Comparison of ENCODE assay signal across 8 cellular contexts in genomic region chrX:53093748-53094583, GRCh38. TPM values are rescaled to one million over a fixed set of nuclear protein-coding genes. Genes with fewer than 3 reads are reported as not detected.
DNase-seq lines count a peak whose midpoint lies in the region; ATAC-seq, FAIRE-seq and TF ChIP-seq lines count a peak whose summit lies in the region.

TSS of gene KANTR (plus strand) at chrX:53094142. CDS start at chrX:53124273, 30,131 bp downstream.

- FAIRE-seq in endothelial cell of umbilical vein (lab: Jason Lieb, UNC) = peak; percentile 95

- H3K4me1 ChIP-seq in HUES6 (ENCODE audit: control insufficient read depth, insufficient read depth, low read length) (no peaks in the 10 kb centered on the region), OCI-LY1 (ENCODE audit: insufficient read depth, low read length, severe bottlenecking) (peaks cover 21% of the 10 kb centered on the region), endothelial cell of umbilical vein (ENCODE audit: control insufficient read depth, extremely low read depth, insufficient read depth, low read length) (peaks cover 12% of the 10 kb centered on the region)

- H3K27ac Mint-ChIP-seq in Calu3 (ENCODE audit: unreplicated experiment) = peak within 1 kb of the TSS; percentile 89
- H3K27ac Mint-ChIP-seq in mesothelial cell of epicardium = peak within 1 kb of the TSS; percentile 90

- peak within 1 kb of the TSS; percentile 95 for H3K4me3 ChIP-seq in HUES6 (ENCODE audit: low read depth, low read length)
- H3K4me3 ChIP-seq in OCI-LY1 (ENCODE audit: low read depth, low read length, poor library complexity, severe bottlenecking) = peak within 1 kb of the TSS; percentile 87
- peak within 1 kb of the TSS; percentile 2 to 72 (median 70) for H3K4me3 ChIP-seq in endothelial cell of umbilical vein (replicated peaks in 1 of 3; ENCODE audit: insufficient read depth in 1 of 3, low read depth in 1 of 3, low read length in 3 of 3)

- BruUV-seq in Calu3 (replicated peaks; lab: Mats Ljungman, UMichigan) (no TSS peak), endothelial cell of umbilical vein (replicated peaks; lab: Mats Ljungman, UMichigan) (no TSS peak)

- TF ChIP-seq CTCF in Calu3 (IDR thresholded peaks at IDR 0.05; ENCODE audit: unreplicated experiment) = no peak
- no peak for TF ChIP-seq CTCF in OCI-LY1 (IDR thresholded peaks at IDR 0.05; ENCODE audit: low read length)
- TF ChIP-seq CTCF in endothelial cell of umbilical vein (IDR thresholded peaks at IDR 0.05; ENCODE audit: extremely low read depth in 1 of 2, insufficient read depth in 1 of 2, low read depth in 1 of 2, low read length in 2 of 2) = peak in 1 of 2 donors; percentile 9
- no peak for TF ChIP-seq CTCF in mesothelial cell of epicardium (IDR thresholded peaks at IDR 0.05; ENCODE audit: unreplicated experiment)

- DNase-seq in Calu3 (peak; percentile 89), activated T-cell treated with anti-CD3 and anti-CD28 coated beads for 1 hour (ENCODE audit: low read depth) (peak; percentile 57), endothelial cell of umbilical vein (ENCODE audit: low read depth, low spot score) (peak; percentile 95), mesothelial cell of epicardium (ENCODE audit: low spot score in 2 of 2, unreplicated experiment in 2 of 2) (peak; percentile 63 to 81)
- DNase-seq in stimulated activated CD8-positive, alpha-beta memory T cell treated with anti-CD3 and anti-CD28 coated beads, Interleukin-2, amount 100 ng/mL, for 1 hour (ENCODE audit: low read depth in 2 of 2) = peak; percentile 44 to 59

- H3K4me1 Mint-ChIP-seq in Calu3 (ENCODE audit: low read depth, unreplicated experiment) (peaks cover 14% of the 10 kb centered on the region), mesothelial cell of epicardium (peaks cover 28% of the 10 kb centered on the region)

- H3K4me3 Mint-ChIP-seq in Calu3 (ENCODE audit: low read depth, unreplicated experiment) (peak within 1 kb of the TSS; percentile 84), mesothelial cell of epicardium (peak within 1 kb of the TSS; percentile 81)

- peak; percentile 41 for TF ChIP-seq POLR2A in endothelial cell of umbilical vein (IDR thresholded peaks at IDR 0.05; ENCODE audit: low read depth, low read length)

- H3K9me3 ChIP-seq in HUES6 (ENCODE audit: control insufficient read depth, insufficient read depth, low read depth, low read length) (no peaks in the 10 kb centered on the region; the same call in 1 of the 2 replicates), OCI-LY1 (ENCODE audit: low read length) (no peaks in the 10 kb centered on the region), endothelial cell of umbilical vein (replicated peaks; ENCODE audit: control insufficient read depth, insufficient read depth, low read length) (no peaks in the 10 kb centered on the region)

- no peaks in the 10 kb centered on the region for H3K9me2 ChIP-seq in OCI-LY1 (ENCODE audit: low read depth, low read length)

- H3K36me3 Mint-ChIP-seq in Calu3 (ENCODE audit: insufficient read depth, unreplicated experiment) (peaks cover 22% of the 10 kb centered on the region), mesothelial cell of epicardium (peaks cover 3% of the 10 kb centered on the region)

- peak within 1 kb of the TSS; percentile 89 for H3K4me2 ChIP-seq in OCI-LY1 (ENCODE audit: low read length)
- peak within 1 kb of the TSS; percentile 92 for H3K4me2 ChIP-seq in endothelial cell of umbilical vein (ENCODE audit: insufficient read depth, low read length)

- H4K20me1 ChIP-seq in OCI-LY1 (ENCODE audit: insufficient read depth, low read length) (no peaks in the 10 kb centered on the region), endothelial cell of umbilical vein (replicated peaks; ENCODE audit: control insufficient read depth, extremely low read depth, insufficient read depth, low read length) (no peaks in the 10 kb centered on the region)

- H3K79me2 ChIP-seq in OCI-LY1 (ENCODE audit: insufficient read depth, low read length) (0 out of 2 replicates have a peak, but pooled peaks cover 4% of the 10 kb centered on the region), endothelial cell of umbilical vein (ENCODE audit: control insufficient read depth, insufficient read depth, low read length) (no peaks in the 10 kb centered on the region)

- H3K9me1 ChIP-seq in endothelial cell of umbilical vein (replicated peaks; ENCODE audit: control insufficient read depth, extremely low read depth, insufficient read depth, low read length) = no peaks in the 10 kb centered on the region

- H3K27ac ChIP-seq in HUES6 (ENCODE audit: low read depth, low read length) = peak within 1 kb of the TSS; percentile 63; the same call in 1 of the 2 replicates
- H3K27ac ChIP-seq in OCI-LY1 (ENCODE audit: low read depth, low read length, poor library complexity, severe bottlenecking) = peak within 1 kb of the TSS; percentile 84
- H3K27ac ChIP-seq in endothelial cell of umbilical vein (ENCODE audit: insufficient read depth, low read depth, low read length) = peak within 1 kb of the TSS; percentile 83

- H3K36me3 ChIP-seq in HUES6 (ENCODE audit: control insufficient read depth, insufficient read depth, low read length) (peaks cover 2% of the 10 kb centered on the region; the same call in 1 of the 2 replicates), OCI-LY1 (ENCODE audit: insufficient read depth, low read length) (no peaks in the 10 kb centered on the region), endothelial cell of umbilical vein (ENCODE audit: control insufficient read depth in 2 of 2, extremely low read depth in 1 of 2, insufficient read depth in 2 of 2, low read length in 2 of 2) (no peaks in the 10 kb centered on the region)

- H3K27me3 ChIP-seq in HUES6 (ENCODE audit: control insufficient read depth, insufficient read depth, low read length) = no peaks in the 10 kb centered on the region
- H3K27me3 ChIP-seq in OCI-LY1 (ENCODE audit: insufficient read depth, low read length) = no peaks in the 10 kb centered on the region
- H3K27me3 ChIP-seq in endothelial cell of umbilical vein (ENCODE audit: control insufficient read depth in 2 of 2, insufficient read depth in 2 of 2, low read length in 2 of 2) = no peaks in the 10 kb centered on the region

- no peaks in the 10 kb centered on the region for H3F3A ChIP-seq in OCI-LY1 (ENCODE audit: insufficient read depth, low read length)

- POLR2A ChIA-PET in endothelial cell of umbilical vein (lab: Charles Lee) = no interaction called here

- H3K27me3 Mint-ChIP-seq in Calu3 (ENCODE audit: unreplicated experiment) = no peaks in the 10 kb centered on the region
- H3K27me3 Mint-ChIP-seq in mesothelial cell of epicardium (ENCODE audit: low read depth) = no peaks in the 10 kb centered on the region

- ATAC-seq in GM21423 (IDR thresholded peaks at IDR 0.05; ENCODE audit: unreplicated experiment) = peak; percentile 78

- intact Hi-C loops in Calu3 (cut with micrococcal nuclease; ENCODE audit: unreplicated experiment) = loop anchor here (1.0 kb wide), 1 partner anchor 22 kb away; no protein-coding TSS in a partner anchor
- intact Hi-C loops in endothelial cell of umbilical vein (cut with micrococcal nuclease) = loop anchor here (1.0 to 10.0 kb wide), 5 partner anchors 12 to 331 kb away; partner anchors contain the start of genes GPR173, RIBC1, SMC1A and TSPYL2

- CTCF ChIA-PET in Calu3 (lab: Charles Lee) = no interaction called here
- CTCF ChIA-PET in endothelial cell of umbilical vein (lab: Charles Lee) = interaction anchor here (0.6 kb wide), 1 partner anchor 98 kb away, joined by 5 read pairs; no protein-coding TSS in a partner anchor

- dilution Hi-C loops in endothelial cell of umbilical vein (cut with MboI; ENCODE audit: extremely low pct_ligation_motif_present, low sequenced_read_pairs) = no loop called here

- peak within 1 kb of the TSS; percentile 16; the same call in 1 of the 2 replicates for H2AFZ ChIP-seq in OCI-LY1 (ENCODE audit: low read length)
- peak within 1 kb of the TSS; percentile 94 for H2AFZ ChIP-seq in endothelial cell of umbilical vein (ENCODE audit: low read depth, low read length)

- no peaks in the 10 kb centered on the region for H3K9me3 Mint-ChIP-seq in Calu3 (ENCODE audit: low read depth, unreplicated experiment)
- H3K9me3 Mint-ChIP-seq in mesothelial cell of epicardium = peaks cover 6% of the 10 kb centered on the region

- H3K9ac ChIP-seq in HUES6 (ENCODE audit: low read length) = peak within 1 kb of the TSS; percentile 62
- peak within 1 kb of the TSS; percentile 83 for H3K9ac ChIP-seq in OCI-LY1 (ENCODE audit: low read length)
- peak within 1 kb of the TSS; percentile 67 for H3K9ac ChIP-seq in endothelial cell of umbilical vein (replicated peaks; ENCODE audit: extremely low read depth, insufficient read depth, low read length)

TF ChIP-seq in endothelial cell of umbilical vein, 7 proteins besides CTCF, POLR2A, EP300 and RAD21:
- no peak for TF ChIP-seq EZH2 (IDR thresholded peaks at IDR 0.05; ENCODE audit: borderline replicate concordance, low read depth, low read length, severe bottlenecking)
- TF ChIP-seq FOS (IDR thresholded peaks at IDR 0.05; ENCODE audit: borderline replicate concordance, insufficient read depth, low read length) = no peak
- TF ChIP-seq GATA2 (IDR thresholded peaks at IDR 0.05; ENCODE audit: insufficient read depth, insufficient read length, low read depth, low read length) = no peak
- no peak for TF ChIP-seq POLR2AphosphoS5 (IDR thresholded peaks at IDR 0.05; ENCODE audit: insufficient read depth, low read depth, low read length)
- no peak for TF ChIP-seq MYC (IDR thresholded peaks at IDR 0.05; ENCODE audit: low read depth, low read length)
- no peak for TF ChIP-seq JUN (IDR thresholded peaks at IDR 0.05; ENCODE audit: borderline replicate concordance, insufficient read depth, insufficient read length, low read depth)
- TF ChIP-seq, protein P1, sequence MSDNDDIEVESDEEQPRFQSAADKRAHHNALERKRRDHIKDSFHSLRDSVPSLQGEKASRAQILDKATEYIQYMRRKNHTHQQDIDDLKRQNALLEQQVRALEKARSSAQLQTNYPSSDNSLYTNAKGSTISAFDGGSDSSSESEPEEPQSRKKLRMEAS (IDR thresholded peaks at IDR 0.05; ENCODE audit: insufficient read depth, insufficient read length) = no peak
TF ChIP-seq in endothelial cell of umbilical vein: peak in this region for 0.

RNA-seq across cellular contexts. Expression of gene KANTR, which starts in this region (rescaled TPM):
- total RNA-seq in Calu3 (2022) = 14.5 and 18.2 TPM in 2 replicates
- 8.6 and 9.8 TPM in 2 replicates for total RNA-seq in endothelial cell of umbilical vein
- 2.8 and 3.1 TPM in 2 replicates for polyA plus RNA-seq in endothelial cell of umbilical vein
- 2.0 and 2.2 TPM in 2 replicates for polyA plus RNA-seq in endothelial cell of umbilical vein (2011; cell fraction: cytosol; rRNA removed)
- 21.0 and 22.2 TPM in 2 replicates for polyA plus RNA-seq in endothelial cell of umbilical vein (2011; cell fraction: nucleus; rRNA removed)
- 2.6 and 3.2 TPM in 2 replicates for polyA plus RNA-seq in endothelial cell of umbilical vein (2012)
- polyA minus RNA-seq in endothelial cell of umbilical vein = 32.9 and 41.3 TPM in 2 replicates
- 9.6 TPM for polyA minus RNA-seq in endothelial cell of umbilical vein (2011; cell fraction: cytosol; rRNA and poly(A)+ RNA removed)
- 35.3 and 39.4 TPM in 2 replicates for polyA minus RNA-seq in endothelial cell of umbilical vein (2011; cell fraction: nucleus; rRNA and poly(A)+ RNA removed)
- total RNA-seq in mesothelial cell of epicardium = 26.2 to 31.5 TPM (median 29.0 TPM) in 3 replicates

Comparison
In these comparisons a context has a peak if more than half of its experiments do, and no peak if none do; other contexts are left out.
1. Peak in every context shown above with its lines: DNase-seq, ATAC-seq, H3K4me3 ChIP-seq and H3K27ac ChIP-seq.